1 cellular context compared by ENCODE assay signal in the genomic region with DNA sequence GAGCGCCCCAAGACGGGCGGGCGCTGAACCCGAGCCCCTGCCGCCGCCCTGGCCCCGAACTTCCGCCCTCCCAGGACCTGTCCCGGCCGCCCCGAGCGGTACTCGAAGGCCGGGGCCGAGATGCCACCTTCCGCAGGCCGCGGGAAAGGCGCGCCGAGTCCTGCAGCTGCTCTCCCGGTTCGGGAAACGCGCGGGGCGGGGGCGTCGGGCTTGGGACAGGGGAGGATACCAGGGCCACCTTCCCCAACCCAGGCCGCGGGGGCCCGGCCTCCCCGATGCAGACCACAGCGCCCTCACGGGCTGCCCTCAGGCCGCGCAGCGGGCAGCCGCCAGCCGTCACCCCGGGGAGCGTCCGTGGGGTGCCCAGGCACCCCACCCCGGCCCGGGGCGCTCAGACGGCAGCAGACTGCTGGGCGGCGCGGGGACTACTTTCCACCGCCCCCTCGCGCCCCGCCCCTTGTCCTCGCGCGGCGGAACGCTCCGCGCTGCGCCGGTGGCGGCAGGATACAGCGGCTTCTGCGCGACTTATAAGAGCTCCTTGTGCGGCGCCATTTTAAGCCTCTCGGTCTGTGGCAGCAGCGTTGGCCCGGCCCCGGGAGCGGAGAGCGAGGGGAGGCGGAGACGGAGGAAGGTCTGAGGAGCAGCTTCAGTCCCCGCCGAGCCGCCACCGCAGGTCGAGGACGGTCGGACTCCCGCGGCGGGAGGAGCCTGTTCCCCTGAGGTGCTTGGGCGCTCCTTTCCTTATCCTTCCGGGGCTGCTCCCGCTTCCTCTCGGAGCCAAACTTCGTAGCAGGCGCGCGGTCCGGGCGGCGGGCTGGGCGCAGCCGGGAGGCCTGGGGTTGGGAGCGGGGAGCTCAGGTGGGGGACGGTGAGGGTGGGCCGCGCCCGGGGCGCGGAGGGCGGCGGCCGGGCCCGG.
TF ChIP-seq lines count a peak whose summit lies in the region.

A gene (plus strand): TSS at position 556 of the 916 bp plus-strand sequence. CDS start 24,564 bp downstream, outside the sequence.

TF ChIP-seq in K562, 482 proteins besides CTCF, POLR2A, EP300 and RAD21 (continued from another document and continues in another):
- no peak for TF ChIP-seq NFE2 (IDR thresholded peaks at IDR 0.05; ENCODE audit: low read depth)
- peak; percentile 62 for TF ChIP-seq SAP30 (IDR thresholded peaks at IDR 0.05; ENCODE audit: borderline replicate concordance, insufficient read depth, low read depth, low read length, poor library complexity, severe bottlenecking)
- TF ChIP-seq ZFP30 (CRISPR knock-in tag; IDR thresholded peaks at IDR 0.05; ENCODE audit: borderline replicate concordance), result no peak
- TF ChIP-seq ZNF766 (CRISPR knock-in tag; conservative IDR thresholded peaks at IDR 0.05), result no peak; the same call in 1 of the 2 replicates
- TF ChIP-seq CHD2 (IDR thresholded peaks at IDR 0.05; ENCODE audit: low read depth, low read length), result peak; percentile 94
- TF ChIP-seq CCAR2 (IDR thresholded peaks at IDR 0.05; ENCODE audit: low read depth, low read length), result no peak
- TF ChIP-seq ZNF561 (CRISPR knock-in tag; conservative IDR thresholded peaks at IDR 0.05), result no peak
- no peak for TF ChIP-seq PURB (CRISPR knock-in tag; IDR thresholded peaks at IDR 0.05; ENCODE audit: low read depth)
- TF ChIP-seq, protein P1, sequence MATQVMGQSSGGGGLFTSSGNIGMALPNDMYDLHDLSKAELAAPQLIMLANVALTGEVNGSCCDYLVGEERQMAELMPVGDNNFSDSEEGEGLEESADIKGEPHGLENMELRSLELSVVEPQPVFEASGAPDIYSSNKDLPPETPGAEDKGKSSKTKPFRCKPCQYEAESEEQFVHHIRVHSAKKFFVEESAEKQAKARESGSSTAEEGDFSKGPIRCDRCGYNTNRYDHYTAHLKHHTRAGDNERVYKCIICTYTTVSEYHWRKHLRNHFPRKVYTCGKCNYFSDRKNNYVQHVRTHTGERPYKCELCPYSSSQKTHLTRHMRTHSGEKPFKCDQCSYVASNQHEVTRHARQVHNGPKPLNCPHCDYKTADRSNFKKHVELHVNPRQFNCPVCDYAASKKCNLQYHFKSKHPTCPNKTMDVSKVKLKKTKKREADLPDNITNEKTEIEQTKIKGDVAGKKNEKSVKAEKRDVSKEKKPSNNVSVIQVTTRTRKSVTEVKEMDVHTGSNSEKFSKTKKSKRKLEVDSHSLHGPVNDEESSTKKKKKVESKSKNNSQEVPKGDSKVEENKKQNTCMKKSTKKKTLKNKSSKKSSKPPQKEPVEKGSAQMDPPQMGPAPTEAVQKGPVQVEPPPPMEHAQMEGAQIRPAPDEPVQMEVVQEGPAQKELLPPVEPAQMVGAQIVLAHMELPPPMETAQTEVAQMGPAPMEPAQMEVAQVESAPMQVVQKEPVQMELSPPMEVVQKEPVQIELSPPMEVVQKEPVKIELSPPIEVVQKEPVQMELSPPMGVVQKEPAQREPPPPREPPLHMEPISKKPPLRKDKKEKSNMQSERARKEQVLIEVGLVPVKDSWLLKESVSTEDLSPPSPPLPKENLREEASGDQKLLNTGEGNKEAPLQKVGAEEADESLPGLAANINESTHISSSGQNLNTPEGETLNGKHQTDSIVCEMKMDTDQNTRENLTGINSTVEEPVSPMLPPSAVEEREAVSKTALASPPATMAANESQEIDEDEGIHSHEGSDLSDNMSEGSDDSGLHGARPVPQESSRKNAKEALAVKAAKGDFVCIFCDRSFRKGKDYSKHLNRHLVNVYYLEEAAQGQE (CRISPR knock-in tag; IDR thresholded peaks at IDR 0.05; ENCODE audit: low read depth), result no peak; the same call in none of the 2 replicates
- TF ChIP-seq STAT5A (IDR thresholded peaks at IDR 0.05; ENCODE audit: borderline replicate concordance, low read length), result peak; percentile 44; the same call in 1 of the 2 replicates
- 0 out of 2 replicates have a peak, but pooled peaks have one; percentile 26 for TF ChIP-seq SMARCC2 (IDR thresholded peaks at IDR 0.05; ENCODE audit: low read depth)
- TF ChIP-seq SAFB2 (IDR thresholded peaks at IDR 0.05; ENCODE audit: borderline replicate concordance, low read depth, low read length, severe bottlenecking), result no peak
- peak; percentile 78 for TF ChIP-seq SOX6 (IDR thresholded peaks at IDR 0.05)
- no peak for TF ChIP-seq ZSCAN32 (CRISPR knock-in tag; IDR thresholded peaks at IDR 0.05)
- TF ChIP-seq, protein P2, sequence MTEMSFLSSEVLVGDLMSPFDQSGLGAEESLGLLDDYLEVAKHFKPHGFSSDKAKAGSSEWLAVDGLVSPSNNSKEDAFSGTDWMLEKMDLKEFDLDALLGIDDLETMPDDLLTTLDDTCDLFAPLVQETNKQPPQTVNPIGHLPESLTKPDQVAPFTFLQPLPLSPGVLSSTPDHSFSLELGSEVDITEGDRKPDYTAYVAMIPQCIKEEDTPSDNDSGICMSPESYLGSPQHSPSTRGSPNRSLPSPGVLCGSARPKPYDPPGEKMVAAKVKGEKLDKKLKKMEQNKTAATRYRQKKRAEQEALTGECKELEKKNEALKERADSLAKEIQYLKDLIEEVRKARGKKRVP (CRISPR knock-in tag; IDR thresholded peaks at IDR 0.05), result 0 out of 2 replicates have a peak, but pooled peaks have one; percentile 41
- no peak for TF ChIP-seq ZNF77 (CRISPR knock-in tag; IDR thresholded peaks at IDR 0.05)
- peak in 1 of 2 experiments; percentile 18; a peak in 1 of 4 replicates for TF ChIP-seq SRF (CRISPR knock-in tag; IDR thresholded peaks at IDR 0.05)
- TF ChIP-seq ZNF785 (CRISPR knock-in tag; IDR thresholded peaks at IDR 0.05), result no peak
- TF ChIP-seq SNIP1 (IDR thresholded peaks at IDR 0.05; ENCODE audit: low read depth), result no peak
- TF ChIP-seq HIVEP1 (CRISPR knock-in tag; IDR thresholded peaks at IDR 0.05), result no peak
- TF ChIP-seq, protein P3, sequence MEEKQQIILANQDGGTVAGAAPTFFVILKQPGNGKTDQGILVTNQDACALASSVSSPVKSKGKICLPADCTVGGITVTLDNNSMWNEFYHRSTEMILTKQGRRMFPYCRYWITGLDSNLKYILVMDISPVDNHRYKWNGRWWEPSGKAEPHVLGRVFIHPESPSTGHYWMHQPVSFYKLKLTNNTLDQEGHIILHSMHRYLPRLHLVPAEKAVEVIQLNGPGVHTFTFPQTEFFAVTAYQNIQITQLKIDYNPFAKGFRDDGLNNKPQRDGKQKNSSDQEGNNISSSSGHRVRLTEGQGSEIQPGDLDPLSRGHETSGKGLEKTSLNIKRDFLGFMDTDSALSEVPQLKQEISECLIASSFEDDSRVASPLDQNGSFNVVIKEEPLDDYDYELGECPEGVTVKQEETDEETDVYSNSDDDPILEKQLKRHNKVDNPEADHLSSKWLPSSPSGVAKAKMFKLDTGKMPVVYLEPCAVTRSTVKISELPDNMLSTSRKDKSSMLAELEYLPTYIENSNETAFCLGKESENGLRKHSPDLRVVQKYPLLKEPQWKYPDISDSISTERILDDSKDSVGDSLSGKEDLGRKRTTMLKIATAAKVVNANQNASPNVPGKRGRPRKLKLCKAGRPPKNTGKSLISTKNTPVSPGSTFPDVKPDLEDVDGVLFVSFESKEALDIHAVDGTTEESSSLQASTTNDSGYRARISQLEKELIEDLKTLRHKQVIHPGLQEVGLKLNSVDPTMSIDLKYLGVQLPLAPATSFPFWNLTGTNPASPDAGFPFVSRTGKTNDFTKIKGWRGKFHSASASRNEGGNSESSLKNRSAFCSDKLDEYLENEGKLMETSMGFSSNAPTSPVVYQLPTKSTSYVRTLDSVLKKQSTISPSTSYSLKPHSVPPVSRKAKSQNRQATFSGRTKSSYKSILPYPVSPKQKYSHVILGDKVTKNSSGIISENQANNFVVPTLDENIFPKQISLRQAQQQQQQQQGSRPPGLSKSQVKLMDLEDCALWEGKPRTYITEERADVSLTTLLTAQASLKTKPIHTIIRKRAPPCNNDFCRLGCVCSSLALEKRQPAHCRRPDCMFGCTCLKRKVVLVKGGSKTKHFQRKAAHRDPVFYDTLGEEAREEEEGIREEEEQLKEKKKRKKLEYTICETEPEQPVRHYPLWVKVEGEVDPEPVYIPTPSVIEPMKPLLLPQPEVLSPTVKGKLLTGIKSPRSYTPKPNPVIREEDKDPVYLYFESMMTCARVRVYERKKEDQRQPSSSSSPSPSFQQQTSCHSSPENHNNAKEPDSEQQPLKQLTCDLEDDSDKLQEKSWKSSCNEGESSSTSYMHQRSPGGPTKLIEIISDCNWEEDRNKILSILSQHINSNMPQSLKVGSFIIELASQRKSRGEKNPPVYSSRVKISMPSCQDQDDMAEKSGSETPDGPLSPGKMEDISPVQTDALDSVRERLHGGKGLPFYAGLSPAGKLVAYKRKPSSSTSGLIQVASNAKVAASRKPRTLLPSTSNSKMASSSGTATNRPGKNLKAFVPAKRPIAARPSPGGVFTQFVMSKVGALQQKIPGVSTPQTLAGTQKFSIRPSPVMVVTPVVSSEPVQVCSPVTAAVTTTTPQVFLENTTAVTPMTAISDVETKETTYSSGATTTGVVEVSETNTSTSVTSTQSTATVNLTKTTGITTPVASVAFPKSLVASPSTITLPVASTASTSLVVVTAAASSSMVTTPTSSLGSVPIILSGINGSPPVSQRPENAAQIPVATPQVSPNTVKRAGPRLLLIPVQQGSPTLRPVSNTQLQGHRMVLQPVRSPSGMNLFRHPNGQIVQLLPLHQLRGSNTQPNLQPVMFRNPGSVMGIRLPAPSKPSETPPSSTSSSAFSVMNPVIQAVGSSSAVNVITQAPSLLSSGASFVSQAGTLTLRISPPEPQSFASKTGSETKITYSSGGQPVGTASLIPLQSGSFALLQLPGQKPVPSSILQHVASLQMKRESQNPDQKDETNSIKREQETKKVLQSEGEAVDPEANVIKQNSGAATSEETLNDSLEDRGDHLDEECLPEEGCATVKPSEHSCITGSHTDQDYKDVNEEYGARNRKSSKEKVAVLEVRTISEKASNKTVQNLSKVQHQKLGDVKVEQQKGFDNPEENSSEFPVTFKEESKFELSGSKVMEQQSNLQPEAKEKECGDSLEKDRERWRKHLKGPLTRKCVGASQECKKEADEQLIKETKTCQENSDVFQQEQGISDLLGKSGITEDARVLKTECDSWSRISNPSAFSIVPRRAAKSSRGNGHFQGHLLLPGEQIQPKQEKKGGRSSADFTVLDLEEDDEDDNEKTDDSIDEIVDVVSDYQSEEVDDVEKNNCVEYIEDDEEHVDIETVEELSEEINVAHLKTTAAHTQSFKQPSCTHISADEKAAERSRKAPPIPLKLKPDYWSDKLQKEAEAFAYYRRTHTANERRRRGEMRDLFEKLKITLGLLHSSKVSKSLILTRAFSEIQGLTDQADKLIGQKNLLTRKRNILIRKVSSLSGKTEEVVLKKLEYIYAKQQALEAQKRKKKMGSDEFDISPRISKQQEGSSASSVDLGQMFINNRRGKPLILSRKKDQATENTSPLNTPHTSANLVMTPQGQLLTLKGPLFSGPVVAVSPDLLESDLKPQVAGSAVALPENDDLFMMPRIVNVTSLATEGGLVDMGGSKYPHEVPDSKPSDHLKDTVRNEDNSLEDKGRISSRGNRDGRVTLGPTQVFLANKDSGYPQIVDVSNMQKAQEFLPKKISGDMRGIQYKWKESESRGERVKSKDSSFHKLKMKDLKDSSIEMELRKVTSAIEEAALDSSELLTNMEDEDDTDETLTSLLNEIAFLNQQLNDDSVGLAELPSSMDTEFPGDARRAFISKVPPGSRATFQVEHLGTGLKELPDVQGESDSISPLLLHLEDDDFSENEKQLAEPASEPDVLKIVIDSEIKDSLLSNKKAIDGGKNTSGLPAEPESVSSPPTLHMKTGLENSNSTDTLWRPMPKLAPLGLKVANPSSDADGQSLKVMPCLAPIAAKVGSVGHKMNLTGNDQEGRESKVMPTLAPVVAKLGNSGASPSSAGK (IDR thresholded peaks at IDR 0.05), result no peak; the same call in 1 of the 2 replicates
- TF ChIP-seq DPF2 (IDR thresholded peaks at IDR 0.05), result peak; percentile 34; the same call in 1 of the 2 replicates
- peak; percentile 33; the same call in 1 of the 2 replicates for TF ChIP-seq ZNF239 (CRISPR knock-in tag; IDR thresholded peaks at IDR 0.05)
- TF ChIP-seq ZNF133 (CRISPR knock-in tag; IDR thresholded peaks at IDR 0.05), result no peak
- no peak for TF ChIP-seq ZC3H11A (IDR thresholded peaks at IDR 0.05; ENCODE audit: low read depth, low read length)
- TF ChIP-seq NBN (IDR thresholded peaks at IDR 0.05; ENCODE audit: low read depth), result peak; percentile 70; the same call in 1 of the 2 replicates
- no peak for TF ChIP-seq MCM7 (IDR thresholded peaks at IDR 0.05)
- TF ChIP-seq RFX7 (CRISPR knock-in tag; IDR thresholded peaks at IDR 0.05), result no peak
- TF ChIP-seq, protein P4, sequence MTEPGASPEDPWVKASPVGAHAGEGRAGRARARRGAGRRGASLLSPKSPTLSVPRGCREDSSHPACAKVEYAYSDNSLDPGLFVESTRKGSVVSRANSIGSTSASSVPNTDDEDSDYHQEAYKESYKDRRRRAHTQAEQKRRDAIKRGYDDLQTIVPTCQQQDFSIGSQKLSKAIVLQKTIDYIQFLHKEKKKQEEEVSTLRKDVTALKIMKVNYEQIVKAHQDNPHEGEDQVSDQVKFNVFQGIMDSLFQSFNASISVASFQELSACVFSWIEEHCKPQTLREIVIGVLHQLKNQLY (CRISPR knock-in tag; conservative IDR thresholded peaks at IDR 0.05), result 0 out of 4 replicates have a peak, but pooled peaks of 1 of the 2 experiments have one; percentile 67
- TF ChIP-seq NEUROD1 (IDR thresholded peaks at IDR 0.05; ENCODE audit: borderline replicate concordance, low read depth, low read length, partially characterized antibody), result peak; percentile 88
- peak; percentile 68; the same call in 1 of the 2 replicates for TF ChIP-seq KLF6 (CRISPR knock-in tag; IDR thresholded peaks at IDR 0.05; ENCODE audit: borderline replicate concordance)
- no peak for TF ChIP-seq CBFA2T3 (IDR thresholded peaks at IDR 0.05)
- 0 out of 2 replicates have a peak, but pooled peaks have one; percentile 14 for TF ChIP-seq SMARCE1 (IDR thresholded peaks at IDR 0.05)
- peak; percentile 36; the same call in 1 of the 2 replicates for TF ChIP-seq HDAC2 (IDR thresholded peaks at IDR 0.05)
- no peak for TF ChIP-seq PCBP2 (IDR thresholded peaks at IDR 0.05; ENCODE audit: low read depth, low read length, poor library complexity, severe bottlenecking)
- no peak for TF ChIP-seq ZNF354B (CRISPR knock-in tag; IDR thresholded peaks at IDR 0.05)
- TF ChIP-seq NELFE (IDR thresholded peaks at IDR 0.05; ENCODE audit: insufficient read depth, insufficient read length), result peak; percentile 91
- TF ChIP-seq RBM15 (IDR thresholded peaks at IDR 0.05; ENCODE audit: insufficient read depth, low read length), result peak; percentile 80; the same call in 1 of the 2 replicates
- TF ChIP-seq, protein P5, sequence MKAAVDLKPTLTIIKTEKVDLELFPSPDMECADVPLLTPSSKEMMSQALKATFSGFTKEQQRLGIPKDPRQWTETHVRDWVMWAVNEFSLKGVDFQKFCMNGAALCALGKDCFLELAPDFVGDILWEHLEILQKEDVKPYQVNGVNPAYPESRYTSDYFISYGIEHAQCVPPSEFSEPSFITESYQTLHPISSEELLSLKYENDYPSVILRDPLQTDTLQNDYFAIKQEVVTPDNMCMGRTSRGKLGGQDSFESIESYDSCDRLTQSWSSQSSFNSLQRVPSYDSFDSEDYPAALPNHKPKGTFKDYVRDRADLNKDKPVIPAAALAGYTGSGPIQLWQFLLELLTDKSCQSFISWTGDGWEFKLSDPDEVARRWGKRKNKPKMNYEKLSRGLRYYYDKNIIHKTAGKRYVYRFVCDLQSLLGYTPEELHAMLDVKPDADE (conservative IDR thresholded peaks at IDR 0.05; ENCODE audit: control insufficient read depth, low read depth, low read length), result peak; percentile 93
- no peak; the same call in 1 of the 2 replicates for TF ChIP-seq ZNF445 (CRISPR knock-in tag; IDR thresholded peaks at IDR 0.05; ENCODE audit: low read depth)
- peak; percentile 89; the same call in 1 of the 2 replicates for TF ChIP-seq ILF3 (IDR thresholded peaks at IDR 0.05; ENCODE audit: borderline replicate concordance)
- no peak for TF ChIP-seq BRF1 (IDR thresholded peaks at IDR 0.05; ENCODE audit: borderline replicate concordance, extremely low read depth, insufficient read length)
- no peak for TF ChIP-seq HMG20A (CRISPR knock-in tag; conservative IDR thresholded peaks at IDR 0.05)
- no peak for TF ChIP-seq ZNF282 (CRISPR knock-in tag; IDR thresholded peaks at IDR 0.05)
- TF ChIP-seq BDP1 (IDR thresholded peaks at IDR 0.05; ENCODE audit: insufficient read depth, insufficient read length), result no peak
